10 cellular contexts compared by ENCODE assay signal in the genomic region with DNA sequence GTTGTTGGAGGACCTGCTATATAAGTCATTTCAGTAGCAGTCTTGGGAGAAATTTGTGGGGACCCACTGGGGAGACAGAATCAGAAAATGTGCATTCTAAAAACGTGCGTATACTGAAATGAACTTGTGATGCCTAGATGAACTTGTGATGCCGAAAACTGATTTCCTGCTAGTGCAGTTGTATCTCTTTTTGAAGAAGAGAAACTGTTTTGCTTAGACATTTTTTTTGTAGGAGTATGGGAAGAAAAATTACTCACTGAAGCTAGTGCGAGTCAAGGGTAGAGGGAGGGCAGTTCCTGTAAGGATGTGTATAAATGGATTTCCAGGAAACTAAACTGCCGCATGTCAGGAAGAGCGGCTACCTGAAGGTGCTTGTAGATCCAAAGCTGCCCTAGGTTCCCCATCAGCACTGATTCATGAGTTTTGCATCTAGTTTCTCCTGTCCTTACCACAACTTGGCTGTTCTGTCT. TPM values are rescaled to one million over a fixed set of nuclear protein-coding genes. Genes with fewer than 3 reads are reported as not detected.
DNase-seq lines count a peak whose midpoint lies in the region; ATAC-seq and FAIRE-seq lines count a peak whose summit lies in the region.
"Had no signal": no experiment of that assay in that cellular context is flagged by ENCODE, and none has a peak within 500 bp of the region (broad histone marks: within the 10 kb centered on the region; RNA-seq: fewer than 3 reads in every experiment).

No MANE protein-coding gene starts in this region.

- H3K36me3 Mint-ChIP-seq in CD4-positive, CD25-positive, alpha-beta regulatory T cell = no peaks in the 10 kb centered on the region
- H3K36me3 Mint-ChIP-seq in naive B cell = peaks cover 37 to 59% of the 10 kb centered on the region in 2 donors

- H3K9ac ChIP-seq in adipocyte (ENCODE audit: low read length) = no peak overlapping the region

- no peaks in the 10 kb centered on the region for H3K9me3 ChIP-seq in CD4-positive, CD25-positive, alpha-beta regulatory T cell (ENCODE audit: control insufficient read depth in 2 of 2, low read length in 2 of 2)
- H3K9me3 ChIP-seq in adipocyte (ENCODE audit: control insufficient read depth, low read length) (no peaks in the 10 kb centered on the region), small intestine (ENCODE audit: control insufficient read depth, low read depth) (no peaks in the 10 kb centered on the region)

- peak overlapping the region; percentile 46 to 72 (median 66) for H3K4me3 Mint-ChIP-seq in CD4-positive, CD25-positive, alpha-beta regulatory T cell
- peak overlapping the region; percentile 32 to 78 (median 55) for H3K4me3 Mint-ChIP-seq in naive B cell

- peak in 1 of 3 donors; percentile 57 for DNase-seq in CD4-positive, CD25-positive, alpha-beta regulatory T cell
- DNase-seq in adipocyte (ENCODE audit: low read depth) = no peak
- DNase-seq in naive B cell = peak; percentile 40
- DNase-seq in NCI-H2107 treated with DMSO at 0.1 percent for 48 hours (lab: John Stamatoyannopoulos, UW; ENCODE audit: unreplicated experiment) = no peak
- DNase-seq in small intestine = no peak
- DNase-seq in SK-N-DZ (ENCODE audit: low spot score) = no peak
- DNase-seq: DMS53, Karpas-422 had no signal

- WGBS in small intestine, 3 donors = 61 to 85% (median 70%) methylated on average over 6 of the region's 6 CpGs

- no peaks in the 10 kb centered on the region for H3K4me1 ChIP-seq in CD4-positive, CD25-positive, alpha-beta regulatory T cell (ENCODE audit: control insufficient read depth, insufficient read depth, low read length, poor library complexity, severe bottlenecking)
- peaks cover 15% of the 10 kb centered on the region for H3K4me1 ChIP-seq in adipocyte (ENCODE audit: control insufficient read depth, insufficient read depth, low read length)
- peaks cover 0 to 2% of the 10 kb centered on the region in 2 donors for H3K4me1 ChIP-seq in small intestine (ENCODE audit: control insufficient read depth in 2 of 2, insufficient read depth in 1 of 2, low read depth in 1 of 2, low read length in 1 of 2)

- no peaks in the 10 kb centered on the region for H3K9me3 Mint-ChIP-seq in CD4-positive, CD25-positive, alpha-beta regulatory T cell
- H3K9me3 Mint-ChIP-seq in naive B cell = no peaks in the 10 kb centered on the region

- H3K27ac Mint-ChIP-seq in CD4-positive, CD25-positive, alpha-beta regulatory T cell = peak overlapping the region in 2 of 3 donors; percentile 12 to 81
- H3K27ac Mint-ChIP-seq in naive B cell = peak overlapping the region; percentile 85 to 98 (median 92)

- H3K36me3 ChIP-seq in CD4-positive, CD25-positive, alpha-beta regulatory T cell (ENCODE audit: control insufficient read depth, insufficient read depth, low read length) = no peaks in the 10 kb centered on the region
- H3K36me3 ChIP-seq in adipocyte (ENCODE audit: control insufficient read depth, insufficient read depth, low read length, severe bottlenecking) (no peaks in the 10 kb centered on the region), small intestine (ENCODE audit: control insufficient read depth in 2 of 2, insufficient read depth in 2 of 2, low read length in 2 of 2) (no peaks in the 10 kb centered on the region)

- H3K4me3 ChIP-seq in CD4-positive, CD25-positive, alpha-beta regulatory T cell (ENCODE audit: low read depth, low read length) = peak overlapping the region; percentile 51
- peak overlapping the region; percentile 24 for H3K4me3 ChIP-seq in adipocyte (ENCODE audit: low read length)
- no peak overlapping the region for H3K4me3 ChIP-seq in small intestine (ENCODE audit: low read depth in 1 of 2, low read length in 2 of 2)

- peaks cover 8% of the 10 kb centered on the region for H3K27me3 Mint-ChIP-seq in CD4-positive, CD25-positive, alpha-beta regulatory T cell
- no peaks in the 10 kb centered on the region for H3K27me3 Mint-ChIP-seq in naive B cell

- peak; percentile 38 to 43 for ATAC-seq in CD4-positive, CD25-positive, alpha-beta regulatory T cell (ENCODE audit: low read depth in 2 of 2)
- ATAC-seq in HG02798 (IDR thresholded peaks at IDR 0.05; ENCODE audit: poor library complexity, unreplicated experiment) = peak; percentile 51
- ATAC-seq in naive B cell (ENCODE audit: low read depth in 2 of 2) = peak; percentile 66 to 67
- no peak for ATAC-seq in GM18519 (IDR thresholded peaks at IDR 0.05; ENCODE audit: low FRiP score, unreplicated experiment)

- no peak for FAIRE-seq in small intestine (lab: Jason Lieb, UNC)

- peaks cover 5 to 17% (median 13%) of the 10 kb centered on the region in 4 donors for H3K4me1 Mint-ChIP-seq in CD4-positive, CD25-positive, alpha-beta regulatory T cell
- peaks cover 37 to 54% (median 44%) of the 10 kb centered on the region in 3 donors for H3K4me1 Mint-ChIP-seq in naive B cell

- peak overlapping the region; percentile 38 for H3K27ac ChIP-seq in CD4-positive, CD25-positive, alpha-beta regulatory T cell (ENCODE audit: insufficient read depth, low read length, poor library complexity, severe bottlenecking)
- peak overlapping the region in 1 of 2 donors; percentile 1 for H3K27ac ChIP-seq in small intestine (ENCODE audit: low read depth in 1 of 2, low read length in 1 of 2)

- no peaks in the 10 kb centered on the region for H3K27me3 ChIP-seq in CD4-positive, CD25-positive, alpha-beta regulatory T cell (ENCODE audit: control insufficient read depth, insufficient read depth, low read length)
- H3K27me3 ChIP-seq in adipocyte (replicated peaks; ENCODE audit: control insufficient read depth, insufficient read depth, low read length) (no peaks in the 10 kb centered on the region), small intestine (ENCODE audit: control insufficient read depth in 2 of 2, insufficient read depth in 2 of 2, low read length in 2 of 2) (no peaks in the 10 kb centered on the region)

RNA-seq across cellular contexts. Expression of a gene that starts 25.4 kb away (rescaled TPM):
- total RNA-seq in CD4-positive, CD25-positive, alpha-beta regulatory T cell = 2.8 TPM
- 1 to 10 TPM; 1.9 to 4.8 (median 3.4) TPM for polyA plus RNA-seq in CD4-positive, CD25-positive, alpha-beta regulatory T cell
- 100 to 1,000 TPM; 102 to 329 (median 161) TPM for polyA plus RNA-seq in naive B cell (ENCODE audit: low read depth in 6 of 6)
- 1 to 10 TPM in 2 of 3 donors, not detected in 1; 1.1 to 7.9 TPM for polyA plus RNA-seq in small intestine
- polyA plus RNA-seq in SK-N-DZ (2014; cell fraction: cytosol; rRNA removed) = 3.9 and 6.8 TPM in 2 replicates
- polyA plus RNA-seq in SK-N-DZ (2014; cell fraction: nucleus; rRNA removed) = 1.9 and 4.7 TPM in 2 replicates

Comparison
In these comparisons a context has a peak if more than half of its experiments do, and no peak if none do; other contexts are left out.
1. H3K4me3 ChIP-seq: peak in CD4-positive, CD25-positive, alpha-beta regulatory T cell (single experiment) and adipocyte (single experiment); none in small intestine (0 of 2).
2. RNA of a gene that starts 25.4 kb away (polyA plus RNA-seq): 102 to 329 TPM in naive B cell; 1.9 to 4.8 TPM in CD4-positive, CD25-positive, alpha-beta regulatory T cell and 1.1 to 7.9 TPM in small intestine; every median in the first group is over 10 times any median in the second.